ENCODE assay signal across 16 cellular contexts in the genomic region with DNA sequence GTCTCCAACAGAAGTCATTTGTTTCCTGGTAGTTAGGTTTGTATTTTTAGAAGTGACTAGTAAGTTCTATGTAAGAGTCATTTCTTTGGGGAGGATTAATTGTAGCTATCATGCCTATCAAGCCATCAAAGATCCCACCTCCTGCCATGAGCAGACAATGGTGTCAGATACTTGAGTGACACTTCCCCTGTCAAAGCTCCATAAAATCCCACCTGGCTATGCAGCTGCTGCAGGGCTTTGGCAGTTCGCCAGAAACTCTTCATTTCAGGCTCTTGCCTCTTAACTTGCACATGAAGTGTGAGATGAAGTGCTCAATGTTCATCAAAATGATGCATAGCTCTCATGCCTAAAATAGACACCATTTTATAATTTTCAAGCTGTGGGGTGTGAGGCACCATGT.
A peak's percentile ranks its signal among the peaks of the same experiment; 100 is the strongest.
DNase-seq lines count a peak whose midpoint lies in the region; ATAC-seq and TF ChIP-seq lines count a peak whose summit lies in the region.
"Had no signal": no experiment of that assay in that cellular context is flagged by ENCODE, and none has a peak within 500 bp of the region (broad histone marks: within the 10 kb centered on the region; RNA-seq: fewer than 3 reads in every experiment).

No MANE protein-coding gene starts in this region.

- no peaks in the 10 kb centered on the region for H3K36me3 ChIP-seq in Peyer's patch
- H3K36me3 ChIP-seq: lower lobe of right lung had no signal

- TF ChIP-seq CTCF in glutamatergic neuron (IDR thresholded peaks at IDR 0.05; ENCODE audit: partially characterized antibody, unreplicated experiment): no peak
- TF ChIP-seq CTCF in Peyer's patch (IDR thresholded peaks at IDR 0.05): no peak
- TF ChIP-seq CTCF in progenitor cell of endocrine pancreas (IDR thresholded peaks at IDR 0.05; ENCODE audit: unreplicated experiment): no peak

- no peak overlapping the region for H3K27ac Mint-ChIP-seq in glutamatergic neuron (ENCODE audit: unreplicated experiment)
- H3K27ac Mint-ChIP-seq in progenitor cell of endocrine pancreas: no peak overlapping the region
- H3K27ac Mint-ChIP-seq: activated naive CD8-positive, alpha-beta T cell; CD14-positive monocyte; nephron; T-helper 2 cell treated with Interferon-gamma antibody and Interleukin-4, amounts not matched to agents 5 μg/mL and 100 μg/mL, for 36 hours had no signal

- no peak for ATAC-seq in HG02973 (IDR thresholded peaks at IDR 0.05; ENCODE audit: unreplicated experiment)
- ATAC-seq: HepG2, lower lobe of right lung had no signal

- no peaks in the 10 kb centered on the region for H3K9me3 ChIP-seq in Peyer's patch
- H3K9me3 ChIP-seq: lower lobe of right lung had no signal

- no peak overlapping the region for H3K27ac ChIP-seq in Peyer's patch
- H3K27ac ChIP-seq: lower lobe of right lung had no signal

- no peaks in the 10 kb centered on the region for H3K27me3 ChIP-seq in Peyer's patch

- intact Hi-C loops in head of caudate nucleus (cut with DNase I): no loop called here

- H3K4me1 Mint-ChIP-seq in glutamatergic neuron (ENCODE audit: low read depth, unreplicated experiment) (no peaks in the 10 kb centered on the region), progenitor cell of endocrine pancreas (ENCODE audit: low read depth) (no peaks in the 10 kb centered on the region)
- H3K4me1 Mint-ChIP-seq: CD14-positive monocyte, nephron had no signal

- H3K9me3 Mint-ChIP-seq in glutamatergic neuron (ENCODE audit: unreplicated experiment) (no peaks in the 10 kb centered on the region), progenitor cell of endocrine pancreas (ENCODE audit: low read depth) (peaks cover 8% of the 10 kb centered on the region)

- no peak for TF ChIP-seq POLR2A in Peyer's patch (IDR thresholded peaks at IDR 0.05)

- peaks cover 5% of the 10 kb centered on the region for H3K36me3 Mint-ChIP-seq in glutamatergic neuron (ENCODE audit: unreplicated experiment)
- no peaks in the 10 kb centered on the region for H3K36me3 Mint-ChIP-seq in progenitor cell of endocrine pancreas (ENCODE audit: insufficient read depth)
- H3K36me3 Mint-ChIP-seq: activated naive CD8-positive, alpha-beta T cell; CD14-positive monocyte had no signal

- no peaks in the 10 kb centered on the region for H3K27me3 Mint-ChIP-seq in glutamatergic neuron (ENCODE audit: unreplicated experiment)
- H3K27me3 Mint-ChIP-seq in progenitor cell of endocrine pancreas: no peaks in the 10 kb centered on the region
- H3K27me3 Mint-ChIP-seq: activated naive CD8-positive, alpha-beta T cell had no signal

- no peak overlapping the region for H3K4me3 Mint-ChIP-seq in glutamatergic neuron (ENCODE audit: unreplicated experiment)
- H3K4me3 Mint-ChIP-seq in progenitor cell of endocrine pancreas (ENCODE audit: low read depth): no peak overlapping the region
- H3K4me3 Mint-ChIP-seq: activated naive CD8-positive, alpha-beta T cell; CD14-positive monocyte; nephron; T-helper 2 cell treated with Interferon-gamma antibody and Interleukin-4, amounts not matched to agents 5 μg/mL and 100 μg/mL, for 36 hours had no signal

- DNase-seq in DMS53 treated with DMSO at 0.1 percent for 48 hours (lab: John Stamatoyannopoulos, UW; ENCODE audit: unreplicated experiment) (peak; percentile 79), NCI-H1694 treated with DMSO at 0.1 percent for 48 hours (lab: John Stamatoyannopoulos, UW) (peak; percentile 93), NCI-H524 (lab: John Stamatoyannopoulos, UW) (peak; percentile 100), head of caudate nucleus (peak; percentile 24 to 91 (median 65)), glutamatergic neuron (no peak), Peyer's patch (no peak), progenitor cell of endocrine pancreas (ENCODE audit: low spot score, unreplicated experiment) (no peak)
- DNase-seq: activated CD4-positive, alpha-beta T cell treated with anti-CD3 and anti-CD28 coated beads for 4 hours; EL; lower lobe of right lung had no signal

- H3K4me1 ChIP-seq in Peyer's patch: no peaks in the 10 kb centered on the region
- H3K4me1 ChIP-seq: lower lobe of right lung had no signal

- no peak overlapping the region for H3K4me3 ChIP-seq in Peyer's patch
- H3K4me3 ChIP-seq: lower lobe of right lung had no signal

Comparison
In these comparisons a context has a peak if more than half of its experiments do, and no peak if none do; other contexts are left out.
1. DNase-seq: peak in DMS53 treated with DMSO at 0.1 percent for 48 hours (single experiment), NCI-H1694 treated with DMSO at 0.1 percent for 48 hours (single experiment), NCI-H524 (2 of 2) and head of caudate nucleus (42 of 42); none in glutamatergic neuron (single experiment), Peyer's patch (0 of 3) and progenitor cell of endocrine pancreas (single experiment).